ENCODE assay signal across 8 cellular contexts in the genomic region with DNA sequence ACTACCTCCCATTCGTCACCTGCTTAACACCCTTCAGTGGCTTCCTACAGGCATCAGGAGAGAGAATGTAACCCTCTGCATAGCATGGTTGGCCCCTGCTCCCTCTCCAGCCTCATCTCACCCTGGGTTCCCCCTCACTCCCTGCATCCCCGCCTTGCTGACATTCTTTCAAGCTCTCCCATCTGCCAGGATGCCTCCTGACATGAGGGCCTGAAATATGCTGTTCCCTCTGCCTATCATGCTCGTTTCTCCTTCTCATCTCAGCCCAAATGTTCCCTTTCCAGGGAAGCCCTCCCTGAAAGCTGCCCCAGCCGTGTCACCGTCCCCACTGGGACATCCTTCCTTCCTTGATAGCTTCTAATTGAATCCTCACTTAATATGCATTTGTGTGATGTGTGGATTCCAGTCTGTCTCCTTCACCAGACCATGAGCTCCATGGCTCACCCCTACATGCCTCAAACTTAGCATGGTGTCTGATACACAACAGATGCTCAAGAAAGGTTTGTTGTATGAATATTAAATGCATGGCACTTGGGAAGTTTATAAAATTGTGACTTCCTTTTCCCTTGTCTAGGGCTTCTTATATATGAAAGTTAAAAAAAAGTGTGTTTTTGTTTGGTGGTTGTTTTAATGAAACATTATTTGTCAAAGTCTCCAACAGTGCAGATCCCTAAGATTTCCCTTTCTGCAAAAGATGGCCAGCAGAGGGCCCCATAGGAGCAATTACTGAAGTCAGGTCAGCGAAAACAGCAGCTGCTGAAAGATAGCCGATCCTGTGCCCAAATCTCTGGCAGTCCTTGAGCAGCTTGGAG. TPM values are rescaled to one million over a fixed set of nuclear protein-coding genes. Genes with fewer than 3 reads are reported as not detected.
DNase-seq lines count a peak whose midpoint lies in the region; ATAC-seq and TF ChIP-seq lines count a peak whose summit lies in the region.

No MANE protein-coding gene starts in this region.

- intact Hi-C loops in left ventricle myocardium inferior (cut with micrococcal nuclease): loop anchor here (5.0 to 10.0 kb wide), 2 partner anchors 197 to 409 kb away; no protein-coding TSS in a partner anchor

- no peak overlapping the region for H2AFZ ChIP-seq in MM.1S (ENCODE audit: low read length)

- peaks cover 4% of the 10 kb centered on the region for H3K4me1 Mint-ChIP-seq in activated naive CD8-positive, alpha-beta T cell treated with anti-CD3 and anti-CD28 coated beads, Interleukin-2, amount 50 U/mL, for 24 hours

- H4K20me1 ChIP-seq in MM.1S (ENCODE audit: insufficient read depth, low read length): no peaks in the 10 kb centered on the region

- no peak overlapping the region for H3K4me3 Mint-ChIP-seq in activated naive CD8-positive, alpha-beta T cell treated with anti-CD3 and anti-CD28 coated beads, Interleukin-2, amount 50 U/mL, for 24 hours

- H3K36me3 Mint-ChIP-seq in activated naive CD8-positive, alpha-beta T cell treated with anti-CD3 and anti-CD28 coated beads, Interleukin-2, amount 50 U/mL, for 24 hours (ENCODE audit: low read depth): no peaks in the 10 kb centered on the region

- no peak overlapping the region for H3K27ac Mint-ChIP-seq in activated naive CD8-positive, alpha-beta T cell treated with anti-CD3 and anti-CD28 coated beads, Interleukin-2, amount 50 U/mL, for 24 hours

- no peaks in the 10 kb centered on the region for H3F3A ChIP-seq in MM.1S (ENCODE audit: insufficient read depth, low read length)

- no peaks in the 10 kb centered on the region for H3K27me3 Mint-ChIP-seq in activated naive CD8-positive, alpha-beta T cell treated with anti-CD3 and anti-CD28 coated beads, Interleukin-2, amount 50 U/mL, for 24 hours

- H3K4me3 ChIP-seq in MM.1S (ENCODE audit: low read length) (no peak overlapping the region), left ventricle myocardium inferior (no peak overlapping the region), retinal pigment epithelial cell (ENCODE audit: low read length) (no peak overlapping the region)

- no peaks in the 10 kb centered on the region for H3K9me3 Mint-ChIP-seq in activated naive CD8-positive, alpha-beta T cell treated with anti-CD3 and anti-CD28 coated beads, Interleukin-2, amount 50 U/mL, for 24 hours

- ATAC-seq in activated naive CD8-positive, alpha-beta T cell treated with anti-CD3 and anti-CD28 coated beads, Interleukin-2, amount 50 U/mL, for 24 hours: peak; percentile 49
- no peak for ATAC-seq in HG02623 (IDR thresholded peaks at IDR 0.05; ENCODE audit: unreplicated experiment)

- TF ChIP-seq CTCF in MM.1S (IDR thresholded peaks at IDR 0.05; ENCODE audit: low read length) (peak; percentile 82), left ventricle myocardium inferior (IDR thresholded peaks at IDR 0.05; ENCODE audit: borderline replicate concordance) (peak; percentile 85), retinal pigment epithelial cell (conservative IDR thresholded peaks at IDR 0.05; ENCODE audit: low read depth, low read length) (peak; percentile 88)

- no peaks in the 10 kb centered on the region for H3K9me2 ChIP-seq in MM.1S (replicated peaks; ENCODE audit: insufficient read depth, low read length)

- H3K4me1 ChIP-seq in MM.1S (ENCODE audit: low read length): no peaks in the 10 kb centered on the region
- H3K4me1 ChIP-seq in left ventricle myocardium inferior: peaks cover 11% of the 10 kb centered on the region

- peak; percentile 37 for DNase-seq in NK-92 treated with Interleukin-12 subunit alpha and Interleukin-12 subunit beta, amount 100 ng/mL, for 24 hours (lab: John Stamatoyannopoulos, UW)
- DNase-seq in NK-92 (lab: John Stamatoyannopoulos, UW; ENCODE audit: unreplicated experiment): no peak
- peak; percentile 74 for DNase-seq in MM.1S
- peak; percentile 33 to 67 for DNase-seq in SW 1271 (lab: John Stamatoyannopoulos, UW)
- peak; percentile 80 for DNase-seq in activated naive CD8-positive, alpha-beta T cell treated with anti-CD3 and anti-CD28 coated beads, Interleukin-2, amount 50 U/mL, for 24 hours
- DNase-seq in left ventricle myocardium inferior: peak; percentile 64
- no peak for DNase-seq in retinal pigment epithelial cell (ENCODE audit: low read depth)

- H3K9ac ChIP-seq in MM.1S (ENCODE audit: low read length): no peak overlapping the region

- no peak overlapping the region for H3K4me2 ChIP-seq in MM.1S (ENCODE audit: low read depth, low read length)

- H3K79me2 ChIP-seq in MM.1S (ENCODE audit: low read length): no peaks in the 10 kb centered on the region

- H3K9me3 ChIP-seq in MM.1S (replicated peaks; ENCODE audit: insufficient read depth, low read length) (no peaks in the 10 kb centered on the region), left ventricle myocardium inferior (replicated peaks) (no peaks in the 10 kb centered on the region)

- H3K27ac ChIP-seq in MM.1S (ENCODE audit: low read length) (no peak overlapping the region), left ventricle myocardium inferior (replicated peaks) (no peak overlapping the region)

- H3K27me3 ChIP-seq in MM.1S (replicated peaks; ENCODE audit: insufficient read depth, low read length) (no peaks in the 10 kb centered on the region), left ventricle myocardium inferior (ENCODE audit: low read depth) (no peaks in the 10 kb centered on the region)

- no peaks in the 10 kb centered on the region for H3K36me3 ChIP-seq in MM.1S (replicated peaks; ENCODE audit: insufficient read depth, low read length)
- no peaks in the 10 kb centered on the region for H3K36me3 ChIP-seq in left ventricle myocardium inferior

RNA-seq across cellular contexts. Expression of a gene that starts 7.3 kb away (rescaled TPM):
- 1.0 TPM for total RNA-seq in left ventricle myocardium inferior

Comparison
In these comparisons a context has a peak if more than half of its experiments do, and no peak if none do; other contexts are left out.
1. DNase-seq: peak in NK-92 treated with Interleukin-12 subunit alpha and Interleukin-12 subunit beta, amount 100 ng/mL, for 24 hours (single experiment), MM.1S (single experiment), SW 1271 (2 of 2), activated naive CD8-positive, alpha-beta T cell treated with anti-CD3 and anti-CD28 coated beads, Interleukin-2, amount 50 U/mL, for 24 hours (single experiment) and left ventricle myocardium inferior (single experiment); none in NK-92 (single experiment) and retinal pigment epithelial cell (single experiment).
2. Peak in every context shown above with its lines, with median percentiles within 50 percentile points of each other: CTCF ChIP-seq.